ENCODE assay signal across 10 cellular contexts in genomic region chr17:77186141-77186604, GRCh38. TPM values are rescaled to one million over a fixed set of nuclear protein-coding genes. Genes with fewer than 3 reads are reported as not detected.
DNase-seq lines count a peak whose midpoint lies in the region; ATAC-seq and TF ChIP-seq lines count a peak whose summit lies in the region.
"Had no signal": no experiment of that assay in that cellular context is flagged by ENCODE, and none has a peak within 500 bp of the region (broad histone marks: within the 10 kb centered on the region; RNA-seq: fewer than 3 reads in every experiment).

No MANE protein-coding gene starts in this region.

- DNase-seq in CD8-positive, alpha-beta T cell, result peak in 3 of 7 experiments; percentile 23 to 51 (median 33)
- DNase-seq in NCI-H146 (lab: John Stamatoyannopoulos, UW) (peak; percentile 50), neuronal stem cell (ENCODE audit: low spot score) (no peak), MV-4-11 (lab: John Stamatoyannopoulos, UW) (no peak), GM19238 (ENCODE audit: insufficient read length, low spot score) (no peak), NCI-H2107 (lab: John Stamatoyannopoulos, UW) (no peak)
- DNase-seq in activated naive CD8-positive, alpha-beta T cell treated with anti-CD3 and anti-CD28 coated beads, Interleukin-2, amount 50 U/mL, for 16 hours (ENCODE audit: low read depth, low spot score), result peak; percentile 5
- DNase-seq: Calu3, NCI-H774 had no signal

- peaks cover 58% of the 10 kb centered on the region for H3K4me1 ChIP-seq in CD8-positive, alpha-beta T cell (ENCODE audit: insufficient read depth, low read length)
- peaks cover 13 to 22% of the 10 kb centered on the region in 2 donors for H3K4me1 ChIP-seq in neuronal stem cell (ENCODE audit: control insufficient read depth in 2 of 2, insufficient read depth in 1 of 2, low read depth in 1 of 2, low read length in 2 of 2)

- H3K27me3 Mint-ChIP-seq in CD8-positive, alpha-beta T cell (ENCODE audit: low read depth), result no peaks in the 10 kb centered on the region

- H4K91ac ChIP-seq in neuronal stem cell (ENCODE audit: low read depth, low read length, poor library complexity), result no peak overlapping the region

- no peaks in the 10 kb centered on the region for H3K9me3 ChIP-seq in CD8-positive, alpha-beta T cell (ENCODE audit: low read length)
- peaks cover 0 to under 1% of the 10 kb centered on the region in 2 donors for H3K9me3 ChIP-seq in neuronal stem cell (replicated peaks in 1 of 2; ENCODE audit: control insufficient read depth in 2 of 2, insufficient read depth in 1 of 2, low read depth in 1 of 2, low read length in 2 of 2)

- H3K36me3 Mint-ChIP-seq in CD8-positive, alpha-beta T cell, result peaks cover 7% of the 10 kb centered on the region

- H3K4me3 Mint-ChIP-seq in CD8-positive, alpha-beta T cell, result no peak overlapping the region

- H3K4me3 ChIP-seq in CD8-positive, alpha-beta T cell (ENCODE audit: low read depth, low read length), result no peak overlapping the region
- H3K4me3 ChIP-seq in neuronal stem cell (ENCODE audit: low read length in 2 of 2), result peak overlapping the region in 1 of 2 donors; percentile 63

- H4K8ac ChIP-seq in neuronal stem cell (ENCODE audit: low read depth, low read length), result no peak overlapping the region

- no peak overlapping the region for H2BK15ac ChIP-seq in neuronal stem cell (ENCODE audit: low read length)

- no peak overlapping the region for H3K18ac ChIP-seq in neuronal stem cell (ENCODE audit: low read length)

- POLR2A ChIA-PET in CD8-positive, alpha-beta T cell (lab: Charles Lee), result no interaction called here

- H3K27ac Mint-ChIP-seq in CD8-positive, alpha-beta T cell, result no peak overlapping the region

- intact Hi-C loops in CD8-positive, alpha-beta T cell (cut with DNase I, micrococcal nuclease), result loop anchor here in 1 of 2 experiments (5.0 kb wide), 1 partner anchor 34 kb away; no protein-coding TSS in a partner anchor

- no peak overlapping the region for H3K4me2 ChIP-seq in neuronal stem cell (ENCODE audit: insufficient read depth, low read length, poor library complexity, severe bottlenecking)

- no peak overlapping the region for H2BK5ac ChIP-seq in neuronal stem cell (ENCODE audit: low read length)

- CTCF ChIA-PET in CD8-positive, alpha-beta T cell (lab: Charles Lee), result no interaction called here

- no peak overlapping the region for H3K27ac ChIP-seq in CD8-positive, alpha-beta T cell (ENCODE audit: low read depth, low read length)
- no peak overlapping the region for H3K27ac ChIP-seq in neuronal stem cell (replicated peaks; ENCODE audit: low read length)

- no peak overlapping the region for H3K14ac ChIP-seq in neuronal stem cell (ENCODE audit: low read length)

- WGBS in neuronal stem cell (ENCODE audit: extremely low coverage in 2 of 2, insufficient read length in 2 of 2, insufficient replicate concordance in 1 of 2), 2 donors, result no CpG with 5 or more reads among the region's 13 CpGs

- no peaks in the 10 kb centered on the region for H3K36me3 ChIP-seq in CD8-positive, alpha-beta T cell (ENCODE audit: insufficient read depth, low read length)
- H3K36me3 ChIP-seq in neuronal stem cell (replicated peaks in 1 of 2; ENCODE audit: control insufficient read depth in 2 of 2, insufficient read depth in 2 of 2, low read length in 2 of 2), result peaks cover 1 to 16% of the 10 kb centered on the region in 2 donors

- H2BK12ac ChIP-seq in neuronal stem cell (ENCODE audit: low read length), result no peak overlapping the region

- H3K23ac ChIP-seq in neuronal stem cell (ENCODE audit: low read depth, low read length, poor library complexity), result no peak overlapping the region

- H3K9ac ChIP-seq in neuronal stem cell (ENCODE audit: low read depth, low read length, poor library complexity), result peak overlapping the region; percentile 56

- H2AFZ ChIP-seq in neuronal stem cell (ENCODE audit: low read length), result no peak overlapping the region

- no peak overlapping the region for H3K4ac ChIP-seq in neuronal stem cell (ENCODE audit: low read length)

- no peak overlapping the region for H2BK120ac ChIP-seq in neuronal stem cell (ENCODE audit: low read depth, low read length)

- no peaks in the 10 kb centered on the region for H3K27me3 ChIP-seq in CD8-positive, alpha-beta T cell (ENCODE audit: insufficient read depth, low read length)
- H3K27me3 ChIP-seq in neuronal stem cell (ENCODE audit: control insufficient read depth in 3 of 3, insufficient read depth in 3 of 3, low read depth in 1 of 3, low read length in 3 of 3), result no peaks in the 10 kb centered on the region

- peaks cover 51% of the 10 kb centered on the region for H3K4me1 Mint-ChIP-seq in CD8-positive, alpha-beta T cell (ENCODE audit: low read depth)

- no peaks in the 10 kb centered on the region for H3K9me3 Mint-ChIP-seq in CD8-positive, alpha-beta T cell

- ATAC-seq in CD8-positive, alpha-beta T cell, result peak; percentile 28
- no peak for ATAC-seq in GM18868 (IDR thresholded peaks at IDR 0.05; ENCODE audit: unreplicated experiment)

- no peaks in the 10 kb centered on the region for H3K79me1 ChIP-seq in neuronal stem cell (ENCODE audit: low read depth, low read length)

- no peak overlapping the region for H2AK5ac ChIP-seq in neuronal stem cell (ENCODE audit: low read depth, low read length)

- no peak for TF ChIP-seq CTCF in CD8-positive, alpha-beta T cell (IDR thresholded peaks at IDR 0.05)

RNA-seq across cellular contexts. Expression of gene SEC14L1, which starts 45.4 kb away (rescaled TPM):
- 100 to 1,000 TPM; 114 to 118 TPM for total RNA-seq in CD8-positive, alpha-beta T cell
- 103 TPM for polyA plus RNA-seq in neuronal stem cell (2013, experiment 1 of 2)
- polyA plus RNA-seq in neuronal stem cell (2013, experiment 2 of 2), result 106 TPM

Comparison
In these comparisons a context has a peak if more than half of its experiments do, and no peak if none do; other contexts are left out.
1. DNase-seq: peak in NCI-H146 (single experiment) and activated naive CD8-positive, alpha-beta T cell treated with anti-CD3 and anti-CD28 coated beads, Interleukin-2, amount 50 U/mL, for 16 hours (single experiment); none in neuronal stem cell (single experiment), MV-4-11 (single experiment), GM19238 (single experiment) and NCI-H2107 (single experiment).